ENCODE assay signal across 10 cellular contexts in the genomic region with DNA sequence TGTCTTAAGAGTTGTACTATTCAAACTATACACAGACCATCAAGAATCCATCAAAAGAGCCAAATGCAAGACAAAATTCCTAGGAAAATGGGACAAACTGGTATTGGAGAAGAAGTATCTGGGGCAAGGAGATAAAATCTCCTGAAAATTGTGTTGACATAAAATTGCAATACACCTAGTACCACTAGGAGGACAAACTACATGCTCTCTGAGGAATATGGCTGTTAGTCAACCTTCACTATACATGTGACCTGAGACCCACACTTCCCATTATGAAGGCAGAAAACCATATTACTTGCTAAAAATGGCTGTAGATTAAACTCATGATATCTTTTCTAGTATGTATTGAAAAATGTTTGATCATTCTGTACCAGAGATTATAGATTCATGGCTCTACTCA. TPM values are rescaled to one million over a fixed set of nuclear protein-coding genes. Genes with fewer than 3 reads are reported as not detected.
DNase-seq lines count a peak whose midpoint lies in the region; ATAC-seq, FAIRE-seq and TF ChIP-seq lines count a peak whose summit lies in the region.
"Had no signal": no experiment of that assay in that cellular context is flagged by ENCODE, and none has a peak within 500 bp of the region (broad histone marks: within the 10 kb centered on the region; RNA-seq: fewer than 3 reads in every experiment).

No MANE protein-coding gene starts in this region.

- H3K9me1 ChIP-seq in endothelial cell of umbilical vein (replicated peaks; ENCODE audit: control insufficient read depth, extremely low read depth, insufficient read depth, low read length): no peaks in the 10 kb centered on the region

- no peaks in the 10 kb centered on the region for H3F3A ChIP-seq in OCI-LY1 (ENCODE audit: insufficient read depth, low read length)

- ATAC-seq in natural killer cell: peak; percentile 52 to 64 (median 53)
- no peak for ATAC-seq in natural killer cell treated with Interleukin-12 subunit alpha and Interleukin-12 subunit beta and Interleukin-15 and Interleukin-18, amount 100 ng/mL, for 72 hours
- ATAC-seq in upper lobe of left lung (ENCODE audit: low FRiP score in 2 of 2): no peak
- no peak for ATAC-seq in HG02678 (IDR thresholded peaks at IDR 0.05; ENCODE audit: unreplicated experiment)
- no peak for ATAC-seq in HG02970 (IDR thresholded peaks at IDR 0.05; ENCODE audit: low FRiP score, unreplicated experiment)
- no peak for ATAC-seq in HG03432 (IDR thresholded peaks at IDR 0.05; ENCODE audit: unreplicated experiment)

- intact Hi-C loops in natural killer cell (cut with micrococcal nuclease): no loop called here
- intact Hi-C loops in endothelial cell of umbilical vein (cut with micrococcal nuclease): loop anchor here (1.0 kb wide), 1 partner anchor 81 kb away; no protein-coding TSS in a partner anchor

- H3K27ac Mint-ChIP-seq in natural killer cell: no peak overlapping the region
- H3K27ac Mint-ChIP-seq in natural killer cell treated with Interleukin-12 subunit alpha and Interleukin-12 subunit beta and Interleukin-15 and Interleukin-18, amount 100 ng/mL, for 72 hours: no peak overlapping the region
- H3K27ac Mint-ChIP-seq: activated naive CD4-positive, alpha-beta T cell treated with anti-CD3 and anti-CD28 coated beads, Interleukin-2, amount 50 U/mL, for 72 hours had no signal

- peak; percentile 28 for TF ChIP-seq CTCF in natural killer cell (IDR thresholded peaks at IDR 0.05)
- peak; percentile 23; the same call in 1 of the 2 replicates for TF ChIP-seq CTCF in OCI-LY1 (IDR thresholded peaks at IDR 0.05; ENCODE audit: low read length)
- no peak for TF ChIP-seq CTCF in endothelial cell of umbilical vein (IDR thresholded peaks at IDR 0.05; ENCODE audit: extremely low read depth in 1 of 2, insufficient read depth in 1 of 2, low read depth in 1 of 2, low read length in 2 of 2)
- peak in 4 of 6 experiments; percentile 20 to 44 (median 24) for TF ChIP-seq CTCF in upper lobe of left lung (IDR thresholded peaks at IDR 0.05)

- POLR2A ChIA-PET in endothelial cell of umbilical vein (lab: Charles Lee): no interaction called here

- H3K36me3 ChIP-seq in OCI-LY1 (ENCODE audit: insufficient read depth, low read length) (no peaks in the 10 kb centered on the region), endothelial cell of umbilical vein (ENCODE audit: control insufficient read depth in 2 of 2, extremely low read depth in 1 of 2, insufficient read depth in 2 of 2, low read length in 2 of 2) (no peaks in the 10 kb centered on the region), upper lobe of left lung (no peaks in the 10 kb centered on the region)
- H3K36me3 ChIP-seq: right atrium auricular region had no signal

- CTCF ChIA-PET in endothelial cell of umbilical vein (lab: Charles Lee): no interaction called here

- H3K4me1 ChIP-seq in OCI-LY1 (ENCODE audit: insufficient read depth, low read length, severe bottlenecking) (no peaks in the 10 kb centered on the region), endothelial cell of umbilical vein (ENCODE audit: control insufficient read depth, extremely low read depth, insufficient read depth, low read length) (no peaks in the 10 kb centered on the region), upper lobe of left lung (no peaks in the 10 kb centered on the region)

- no peaks in the 10 kb centered on the region for H3K4me1 Mint-ChIP-seq in natural killer cell
- H3K4me1 Mint-ChIP-seq in natural killer cell treated with Interleukin-12 subunit alpha and Interleukin-12 subunit beta and Interleukin-15 and Interleukin-18, amount 100 ng/mL, for 72 hours (ENCODE audit: low read depth in 2 of 2): peaks cover 0 to 4% of the 10 kb centered on the region in 2 donors

- peaks cover 4% of the 10 kb centered on the region; the same call in 1 of the 2 replicates for H3K9me3 ChIP-seq in OCI-LY1 (ENCODE audit: low read length)
- H3K9me3 ChIP-seq in endothelial cell of umbilical vein (replicated peaks; ENCODE audit: control insufficient read depth, insufficient read depth, low read length): no peaks in the 10 kb centered on the region
- H3K9me3 ChIP-seq in upper lobe of left lung: no peaks in the 10 kb centered on the region
- H3K9me3 ChIP-seq: right atrium auricular region had no signal

- H4K20me1 ChIP-seq in OCI-LY1 (ENCODE audit: insufficient read depth, low read length) (no peaks in the 10 kb centered on the region), endothelial cell of umbilical vein (replicated peaks; ENCODE audit: control insufficient read depth, extremely low read depth, insufficient read depth, low read length) (no peaks in the 10 kb centered on the region)

- peaks cover 0 to 2% of the 10 kb centered on the region in 2 donors for H3K27me3 Mint-ChIP-seq in natural killer cell (ENCODE audit: low read depth in 2 of 2)
- peaks cover 2 to 7% of the 10 kb centered on the region in 2 donors for H3K27me3 Mint-ChIP-seq in natural killer cell treated with Interleukin-12 subunit alpha and Interleukin-12 subunit beta and Interleukin-15 and Interleukin-18, amount 100 ng/mL, for 72 hours

- dilution Hi-C loops in endothelial cell of umbilical vein (cut with MboI; ENCODE audit: extremely low pct_ligation_motif_present, low sequenced_read_pairs): no loop called here

- no peaks in the 10 kb centered on the region for H3K9me3 Mint-ChIP-seq in natural killer cell
- H3K9me3 Mint-ChIP-seq in natural killer cell treated with Interleukin-12 subunit alpha and Interleukin-12 subunit beta and Interleukin-15 and Interleukin-18, amount 100 ng/mL, for 72 hours: no peaks in the 10 kb centered on the region
- H3K9me3 Mint-ChIP-seq: activated naive CD4-positive, alpha-beta T cell treated with anti-CD3 and anti-CD28 coated beads, Interleukin-2, amount 50 U/mL, for 72 hours had no signal

- H3K4me2 ChIP-seq in OCI-LY1 (ENCODE audit: low read length) (no peak overlapping the region), endothelial cell of umbilical vein (ENCODE audit: insufficient read depth, low read length) (no peak overlapping the region)

- TF ChIP-seq POLR2A in endothelial cell of umbilical vein (IDR thresholded peaks at IDR 0.05; ENCODE audit: low read depth, low read length) (no peak), upper lobe of left lung (IDR thresholded peaks at IDR 0.05) (no peak)

- TF ChIP-seq EP300 in upper lobe of left lung (IDR thresholded peaks at IDR 0.05): no peak

- H3K4me3 ChIP-seq in OCI-LY1 (ENCODE audit: low read depth, low read length, poor library complexity, severe bottlenecking): no peak overlapping the region
- no peak overlapping the region for H3K4me3 ChIP-seq in endothelial cell of umbilical vein (replicated peaks in 1 of 3; ENCODE audit: insufficient read depth in 1 of 3, low read depth in 1 of 3, low read length in 3 of 3)
- no peak overlapping the region for H3K4me3 ChIP-seq in upper lobe of left lung
- H3K4me3 ChIP-seq: right atrium auricular region had no signal

- no TSS peak for BruUV-seq in endothelial cell of umbilical vein (replicated peaks; lab: Mats Ljungman, UMichigan)

- no peak overlapping the region for H3K4me3 Mint-ChIP-seq in natural killer cell
- H3K4me3 Mint-ChIP-seq in natural killer cell treated with Interleukin-12 subunit alpha and Interleukin-12 subunit beta and Interleukin-15 and Interleukin-18, amount 100 ng/mL, for 72 hours: no peak overlapping the region

- FAIRE-seq in endothelial cell of umbilical vein (lab: Jason Lieb, UNC): peak; percentile 74

- H3K9ac ChIP-seq in OCI-LY1 (ENCODE audit: low read length) (no peak overlapping the region), endothelial cell of umbilical vein (replicated peaks; ENCODE audit: extremely low read depth, insufficient read depth, low read length) (no peak overlapping the region)

- H3K27me3 ChIP-seq in OCI-LY1 (ENCODE audit: insufficient read depth, low read length) (no peaks in the 10 kb centered on the region; the same call in 1 of the 2 replicates), endothelial cell of umbilical vein (ENCODE audit: control insufficient read depth in 2 of 2, insufficient read depth in 2 of 2, low read length in 2 of 2) (peaks cover 0 to 1% of the 10 kb centered on the region in 2 experiments), upper lobe of left lung (no peaks in the 10 kb centered on the region)
- H3K27me3 ChIP-seq: right atrium auricular region had no signal

- H2AFZ ChIP-seq in OCI-LY1 (ENCODE audit: low read length) (no peak overlapping the region), endothelial cell of umbilical vein (ENCODE audit: low read depth, low read length) (no peak overlapping the region)

- DNase-seq in natural killer cell: no peak
- no peak for DNase-seq in natural killer cell treated with Interleukin-12 subunit alpha and Interleukin-12 subunit beta and Interleukin-15 and Interleukin-18, amount 100 ng/mL, for 72 hours (ENCODE audit: low spot score)
- peak; percentile 14 for DNase-seq in endothelial cell of umbilical vein (ENCODE audit: low read depth, low spot score)
- DNase-seq in upper lobe of left lung: no peak

- H3K79me2 ChIP-seq in OCI-LY1 (ENCODE audit: insufficient read depth, low read length) (no peaks in the 10 kb centered on the region), endothelial cell of umbilical vein (ENCODE audit: control insufficient read depth, insufficient read depth, low read length) (no peaks in the 10 kb centered on the region)

- no peaks in the 10 kb centered on the region for H3K36me3 Mint-ChIP-seq in natural killer cell
- H3K36me3 Mint-ChIP-seq in natural killer cell treated with Interleukin-12 subunit alpha and Interleukin-12 subunit beta and Interleukin-15 and Interleukin-18, amount 100 ng/mL, for 72 hours: no peaks in the 10 kb centered on the region
- H3K36me3 Mint-ChIP-seq: activated naive CD4-positive, alpha-beta T cell treated with anti-CD3 and anti-CD28 coated beads, Interleukin-2, amount 50 U/mL, for 72 hours had no signal

- H3K9me2 ChIP-seq in OCI-LY1 (ENCODE audit: low read depth, low read length): no peaks in the 10 kb centered on the region

- no peak overlapping the region for H3K27ac ChIP-seq in OCI-LY1 (ENCODE audit: low read depth, low read length, poor library complexity, severe bottlenecking)
- H3K27ac ChIP-seq in endothelial cell of umbilical vein (ENCODE audit: insufficient read depth, low read depth, low read length): no peak overlapping the region
- H3K27ac ChIP-seq in upper lobe of left lung: no peak overlapping the region

RNA-seq across cellular contexts. Expression of a gene that starts 30.0 kb away (rescaled TPM):
- total RNA-seq in natural killer cell (100 to 1,000 TPM; 186 to 315 (median 266) TPM), endothelial cell of umbilical vein (109 TPM in 2 replicates), upper lobe of left lung (100 to 1,000 TPM in 3 of 6 donors, 10 to 100 TPM in 3; 83.8 to 157 (median 116) TPM)
- 100 to 1,000 TPM; 131 to 243 TPM for total RNA-seq in natural killer cell treated with Interleukin-12 subunit alpha and Interleukin-12 subunit beta and Interleukin-15 and Interleukin-18, amount 100 ng/mL, for 72 hours
- polyA plus RNA-seq in endothelial cell of umbilical vein: 65.4 and 66.6 TPM in 2 replicates
- polyA plus RNA-seq in endothelial cell of umbilical vein (2011; cell fraction: cytosol; rRNA removed): 54.8 and 66.0 TPM in 2 replicates
- polyA plus RNA-seq in endothelial cell of umbilical vein (2011; cell fraction: nucleus; rRNA removed): 154 and 212 TPM in 2 replicates
- 52.6 and 76.5 TPM in 2 replicates for polyA plus RNA-seq in endothelial cell of umbilical vein (2012)
- 57.9 and 61.4 TPM in 2 replicates for polyA minus RNA-seq in endothelial cell of umbilical vein
- polyA minus RNA-seq in endothelial cell of umbilical vein (2011; cell fraction: cytosol; rRNA and poly(A)+ RNA removed): 65.2 TPM
- 78.8 and 129 TPM in 2 replicates for polyA minus RNA-seq in endothelial cell of umbilical vein (2011; cell fraction: nucleus; rRNA and poly(A)+ RNA removed)

Comparison
In these comparisons a context has a peak if more than half of its experiments do, and no peak if none do; other contexts are left out.
1. ATAC-seq: peak in natural killer cell (3 of 3); none in natural killer cell treated with Interleukin-12 subunit alpha and Interleukin-12 subunit beta and Interleukin-15 and Interleukin-18, amount 100 ng/mL, for 72 hours (0 of 2), upper lobe of left lung (0 of 2), HG02678 (single experiment), HG02970 (single experiment) and HG03432 (single experiment).
2. CTCF ChIP-seq: peak in natural killer cell (single experiment), OCI-LY1 (single experiment) and upper lobe of left lung (4 of 6); none in endothelial cell of umbilical vein (0 of 2).